In the genomic region with DNA sequence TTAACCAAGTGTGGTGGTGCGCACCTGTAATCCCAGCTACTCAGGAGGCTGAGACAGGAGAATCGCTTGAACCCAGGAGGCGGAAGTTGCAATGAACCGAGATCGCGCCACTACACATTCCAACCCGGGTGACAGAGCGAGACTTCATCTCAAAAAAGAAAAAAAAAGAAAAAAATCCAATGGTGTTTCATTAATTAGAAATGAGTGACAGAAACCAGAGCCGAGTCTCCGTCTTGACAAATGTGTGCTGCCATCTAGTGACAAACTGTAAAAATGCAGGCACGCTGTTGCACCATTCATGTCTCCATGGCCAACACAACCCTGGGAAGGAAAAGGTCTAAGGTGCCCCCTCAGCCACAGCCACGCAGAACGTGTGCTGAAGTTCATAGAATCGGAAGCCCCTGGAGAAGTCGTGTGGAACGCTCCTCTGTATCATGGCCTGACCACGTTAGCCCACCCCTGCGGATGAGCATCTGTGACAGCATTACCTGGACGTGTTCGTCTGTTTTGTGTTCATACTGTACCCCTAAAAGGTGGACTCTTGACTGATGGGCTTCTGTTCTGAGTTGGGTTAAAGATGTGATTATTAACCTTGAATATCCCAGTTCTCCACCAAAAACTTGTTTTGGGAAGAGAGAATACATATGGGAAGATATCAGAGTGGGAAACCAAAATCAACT, we compare ENCODE assay signal across 8 cellular contexts.
A peak's percentile ranks its signal among the peaks of the same experiment; 100 is the strongest.
DNase-seq lines count a peak whose midpoint lies in the region; ATAC-seq, FAIRE-seq and TF ChIP-seq lines count a peak whose summit lies in the region.

No MANE protein-coding gene starts in this region.

- FAIRE-seq in bronchial epithelial cell (lab: Jason Lieb, UNC) (peak; percentile 40), kidney (lab: Jason Lieb, UNC) (peak; percentile 47)

- H3K4me3 ChIP-seq in bronchial epithelial cell (ENCODE audit: low read depth, low read length) = no peak overlapping the region
- no peak overlapping the region for H3K4me3 ChIP-seq in kidney (ENCODE audit: low read length in 2 of 2)

- H3K4me1 ChIP-seq in kidney (ENCODE audit: control insufficient read depth in 1 of 2, insufficient read depth in 1 of 2, low read depth in 1 of 2, low read length in 2 of 2) = peaks cover 0 to 5% of the 10 kb centered on the region in 2 donors

- H3K27me3 Mint-ChIP-seq in activated B cell treated with CpG ODN at 0.5 μM for 24 hours = no peaks in the 10 kb centered on the region

- no peak overlapping the region for H3K9ac ChIP-seq in kidney (ENCODE audit: low read length in 2 of 2)

- no peak overlapping the region for H3K27ac ChIP-seq in kidney (ENCODE audit: low read depth in 2 of 2, low read length in 2 of 2)

- H3K4me3 Mint-ChIP-seq in activated B cell treated with CpG ODN at 0.5 μM for 24 hours = no peak overlapping the region

- POLR2A ChIA-PET in activated B cell treated with CpG ODN at 0.5 μM for 24 hours (lab: Charles Lee) = interaction anchor here (0.9 to 3.3 kb wide), 3 partner anchors 90 to 101 kb away, joined by 3 to 28 read pairs (median 7); partner anchors contain the start of gene MAP3K8

- intact Hi-C loops in activated B cell treated with CpG ODN at 0.5 μM for 24 hours (cut with micrococcal nuclease) = loop anchor here (1.0 kb wide), 6 partner anchors 57 to 175 kb away; partner anchors contain the start of gene MAP3K8
- intact Hi-C loops in kidney (cut with DNase I) = loop anchor here (10.0 kb wide), 1 partner anchor 140 kb away; no protein-coding TSS in a partner anchor

- no peaks in the 10 kb centered on the region for H3K27me3 ChIP-seq in bronchial epithelial cell (ENCODE audit: control insufficient read depth, insufficient read depth, low read length)

- H3K36me3 ChIP-seq in bronchial epithelial cell (ENCODE audit: control insufficient read depth, insufficient read depth, low read length) (no peaks in the 10 kb centered on the region), kidney (ENCODE audit: control insufficient read depth in 1 of 2, insufficient read depth in 2 of 2, low read length in 2 of 2) (no peaks in the 10 kb centered on the region)

- H3K36me3 Mint-ChIP-seq in activated B cell treated with CpG ODN at 0.5 μM for 24 hours (ENCODE audit: low read depth) = peaks cover 3% of the 10 kb centered on the region

- peaks cover 42% of the 10 kb centered on the region for H3K4me1 Mint-ChIP-seq in activated B cell treated with CpG ODN at 0.5 μM for 24 hours

- TF ChIP-seq CTCF in GM13977 (IDR thresholded peaks at IDR 0.05; ENCODE audit: extremely low read depth, insufficient read depth, missing control alignments) (peak; percentile 87), activated B cell treated with CpG ODN at 0.5 μM for 24 hours (IDR thresholded peaks at IDR 0.05) (peak; percentile 57), bronchial epithelial cell (IDR thresholded peaks at IDR 0.05; ENCODE audit: insufficient read depth, low read length, severe bottlenecking) (peak; percentile 80), kidney (IDR thresholded peaks at IDR 0.05; ENCODE audit: borderline replicate concordance, extremely low read depth, insufficient read depth) (peak; percentile 97)

- in situ Hi-C loops in ACHN (cut with HindIII; ENCODE audit: low pct_ligation_motif_present, low pct_unique_long_range_greater_than_20kb, low sequenced_read_pairs) (no loop called here), GM13977 (cut with MboI; ENCODE audit: low pct_unique_long_range_greater_than_20kb, low sequenced_read_pairs, unreplicated experiment) (loop anchor here (10.0 kb wide), 1 partner anchor 120 kb away; no protein-coding TSS in a partner anchor)

- H3K27ac Mint-ChIP-seq in activated B cell treated with CpG ODN at 0.5 μM for 24 hours = peak overlapping the region; percentile 69

- ATAC-seq in activated B cell treated with CpG ODN at 0.5 μM for 24 hours (ENCODE audit: low read depth) (peak; percentile 45), HG03175 (IDR thresholded peaks at IDR 0.05; ENCODE audit: unreplicated experiment) (no peak)

- no peaks in the 10 kb centered on the region for H3K9me3 Mint-ChIP-seq in activated B cell treated with CpG ODN at 0.5 μM for 24 hours

- DNase-seq in ACHN = peak; percentile 64
- DNase-seq in GM13977 (ENCODE audit: low spot score) = peak; percentile 54
- DNase-seq in NCI-H128 (lab: John Stamatoyannopoulos, UW; ENCODE audit: unreplicated experiment) = peak; percentile 14
- peak; percentile 40 for DNase-seq in activated B cell treated with CpG ODN at 0.5 μM for 24 hours
- DNase-seq in bronchial epithelial cell (ENCODE audit: low read depth) = peak; percentile 63
- DNase-seq in kidney = no peak
- peak; percentile 66 for DNase-seq in stimulated activated CD4-positive, alpha-beta T cell treated with anti-CD3 and anti-CD28 coated beads, Interleukin-1b, Interleukin-23, amount 100 ng/mL, for 48 hours

- CTCF ChIA-PET in activated B cell treated with CpG ODN at 0.5 μM for 24 hours (lab: Charles Lee) = interaction anchor here (0.7 to 3.9 kb wide), 14 partner anchors 41 to 145 kb away, joined by 3 to 42 read pairs (median 8); partner anchors contain the start of gene MAP3K8

- no peaks in the 10 kb centered on the region for H3K9me3 ChIP-seq in kidney (ENCODE audit: control insufficient read depth in 1 of 2, low read length in 2 of 2)
